27 cellular contexts compared by ENCODE assay signal in the genomic region with DNA sequence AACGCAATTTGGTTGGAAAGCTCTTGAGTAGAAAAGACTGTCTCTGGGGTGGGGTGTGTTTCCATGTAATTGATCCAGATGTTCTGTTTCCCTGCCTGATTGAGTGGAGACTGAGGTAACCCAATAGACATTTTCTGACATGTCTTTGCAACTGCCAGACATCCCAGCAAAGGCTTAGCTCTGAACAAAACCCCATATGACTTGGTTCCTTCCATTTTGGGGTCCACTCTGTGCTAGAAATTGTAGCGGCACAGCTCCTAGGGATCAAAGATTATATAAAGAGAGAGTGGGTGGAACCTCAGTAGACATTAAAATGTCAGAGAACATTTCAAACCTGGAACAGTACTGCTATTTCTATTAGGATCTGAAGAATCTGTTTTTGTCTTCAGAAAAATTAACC.
"Had no signal": no experiment of that assay in that cellular context is flagged by ENCODE, and none has a peak within 500 bp of the region (broad histone marks: within the 10 kb centered on the region; RNA-seq: fewer than 3 reads in every experiment).

No MANE protein-coding gene starts in this region.

- H3K27me3 ChIP-seq: adrenal gland, ascending aorta, breast epithelium, colonic mucosa, foreskin keratinocyte, gastroesophageal sphincter, heart right ventricle, hepatocyte had no signal

- FAIRE-seq: endometrium had no signal

- ATAC-seq: activated CD8-positive, alpha-beta memory T cell treated with anti-CD3 and anti-CD28 coated beads, Interleukin-2, amount 10 ng/mL, durations not matched to agents 7 days and 5 days; activated CD8-positive, alpha-beta T cell treated with anti-CD3 and anti-CD28 coated beads, Interleukin-2, amount 10 ng/mL, durations not matched to agents 7 days and 5 days; activated naive CD8-positive, alpha-beta T cell treated with anti-CD3 and anti-CD28 coated beads, Interleukin-2, amount 50 U/mL, for 24 hours; foreskin keratinocyte; gastroesophageal sphincter; heart right ventricle had no signal

- H3K4me3 ChIP-seq: adrenal gland, ascending aorta, breast epithelium, colonic mucosa, gastroesophageal sphincter, heart right ventricle, hepatocyte had no signal

- H3K4me2 ChIP-seq: hepatocyte had no signal

- H3K9me3 ChIP-seq: adrenal gland, ascending aorta, breast epithelium, colonic mucosa, gastroesophageal sphincter, heart right ventricle had no signal

- H2AFZ ChIP-seq: hepatocyte had no signal

- DNase-seq: activated CD4-positive, alpha-beta memory T cell treated with anti-CD3 and anti-CD28 coated beads for 36 hours; activated CD4-positive, alpha-beta T cell treated with anti-CD3 and anti-CD28 coated beads for 36 hours; activated CD4-positive, alpha-beta T cell treated with anti-CD3 and anti-CD28 coated beads, Interleukin-2, amount 10 ng/mL, durations not matched to agents 24 days and 14 days; activated CD4-positive, CD25-positive, alpha-beta regulatory T cell; activated CD4-positive, CD25-positive, alpha-beta regulatory T cell treated with anti-CD3 and anti-CD28 coated beads, Interleukin-2, amount 50 U/mL, for 72 hours; activated CD8-positive, alpha-beta memory T cell treated with anti-CD3 and anti-CD28 coated beads, Interleukin-2, amount 10 ng/mL, durations not matched to agents 7 days and 5 days; activated CD8-positive, alpha-beta memory T cell treated with anti-CD3 and anti-CD28 coated beads, Interleukin-2, amount 50 U/mL, for 4 hours; activated CD8-positive, alpha-beta T cell treated with anti-CD3 and anti-CD28 coated beads, Interleukin-2, amount 10 ng/mL, durations not matched to agents 7 days and 5 days; activated effector memory CD4-positive, alpha-beta T cell treated with anti-CD3 and anti-CD28 coated beads, Interleukin-2, amount 50 U/mL, for 16 hours; activated naive CD4-positive, alpha-beta T cell treated with anti-CD3 and anti-CD28 coated beads for 36 hours; activated naive CD8-positive, alpha-beta T cell treated with anti-CD3 and anti-CD28 coated beads for 36 hours; activated naive CD8-positive, alpha-beta T cell treated with anti-CD3 and anti-CD28 coated beads, Interleukin-2, amount 50 U/mL, for 24 hours; activated T-cell treated with anti-CD3 and anti-CD28 coated beads, Interleukin-2, amount 50 U/mL, for 1 hour; activated T-cell treated with anti-CD3 and anti-CD28 coated beads, Interleukin-2, amount 50 U/mL, for 48 hours; adrenal gland; central memory CD4-positive, alpha-beta T cell; cerebellar nuclear complex; colonic mucosa; effector CD8-positive, alpha-beta T cell; foreskin keratinocyte; heart right ventricle; T-helper 2 cell had no signal

- H3K4me1 ChIP-seq: breast epithelium, colonic mucosa had no signal

- H3K27ac ChIP-seq: adrenal gland, ascending aorta, breast epithelium, colonic mucosa, foreskin keratinocyte, gastroesophageal sphincter, heart right ventricle, hepatocyte had no signal

- H3K36me3 ChIP-seq: adrenal gland, ascending aorta, breast epithelium, colonic mucosa, gastroesophageal sphincter, heart right ventricle had no signal

- H3K79me2 ChIP-seq: hepatocyte had no signal
